In genomic region chr2:85091838-85092237, GRCh38 we compare ENCODE assay signal across 27 cellular contexts. TPM values are rescaled to one million over a fixed set of nuclear protein-coding genes. Genes with fewer than 3 reads are reported as not detected.
"Had no signal": no experiment of that assay in that cellular context is flagged by ENCODE, and none has a peak within 500 bp of the region (broad histone marks: within the 10 kb centered on the region; RNA-seq: fewer than 3 reads in every experiment).

No MANE protein-coding gene starts in this region.

- H3K27ac ChIP-seq: brain microvascular endothelial cell, KMS-11, SK-N-MC, VCaP had no signal

- ATAC-seq: activated CD4-positive, alpha-beta T cell treated with anti-CD3 and anti-CD28 coated beads for 36 hours; Panc1; Right ventricle myocardium inferior; T-cell had no signal

- H3K4me2 ChIP-seq: KMS-11 had no signal

- H3K9ac ChIP-seq: KMS-11 had no signal

- H3K4me3 ChIP-seq: SK-N-MC had no signal

- DNase-seq: activated CD4-positive, alpha-beta memory T cell treated with anti-CD3 and anti-CD28 coated beads, Interleukin-2, amount 10 ng/mL, durations not matched to agents 7 days and 5 days; activated CD4-positive, alpha-beta T cell treated with anti-CD3 and anti-CD28 coated beads for 36 hours; activated CD4-positive, alpha-beta T cell treated with anti-CD3 and anti-CD28 coated beads, Interleukin-2, amount 50 U/mL, for 1 hour; activated gamma-delta T cell treated with Interleukin-2 at 50 U/mL for 16 hours; activated naive CD4-positive, alpha-beta T cell treated with anti-CD3 and anti-CD28 coated beads, Interleukin-2, amount 10 ng/mL, durations not matched to agents 7 days and 5 days; activated naive CD8-positive, alpha-beta T cell treated with anti-CD3 and anti-CD28 coated beads for 36 hours; activated T-cell treated with anti-CD3 and anti-CD28 coated beads for 4 hours; activated T-cell treated with anti-CD3 and anti-CD28 coated beads, Interleukin-2, amount 50 U/mL, for 48 hours; brain microvascular endothelial cell; cerebellar nuclear complex; MM.1S; NCI-H1105; NCI-H1436; NCI-H187; NCI-H2081; NCI-H510A treated with DMSO at 0.1 percent for 48 hours; NCI-H69; RPMI8226; T-cell; T-helper 2 cell; T1000 had no signal

- H3K36me3 ChIP-seq: brain microvascular endothelial cell had no signal

RNA-seq across cellular contexts. Expression of gene TCF7L1, which starts 41.4 kb away (rescaled TPM):
- total RNA-seq: activated CD8-positive, alpha-beta memory T cell treated with anti-CD3 and anti-CD28 coated beads for 36 hours had no signal
